2 cellular contexts compared by ENCODE assay signal in the genomic region with DNA sequence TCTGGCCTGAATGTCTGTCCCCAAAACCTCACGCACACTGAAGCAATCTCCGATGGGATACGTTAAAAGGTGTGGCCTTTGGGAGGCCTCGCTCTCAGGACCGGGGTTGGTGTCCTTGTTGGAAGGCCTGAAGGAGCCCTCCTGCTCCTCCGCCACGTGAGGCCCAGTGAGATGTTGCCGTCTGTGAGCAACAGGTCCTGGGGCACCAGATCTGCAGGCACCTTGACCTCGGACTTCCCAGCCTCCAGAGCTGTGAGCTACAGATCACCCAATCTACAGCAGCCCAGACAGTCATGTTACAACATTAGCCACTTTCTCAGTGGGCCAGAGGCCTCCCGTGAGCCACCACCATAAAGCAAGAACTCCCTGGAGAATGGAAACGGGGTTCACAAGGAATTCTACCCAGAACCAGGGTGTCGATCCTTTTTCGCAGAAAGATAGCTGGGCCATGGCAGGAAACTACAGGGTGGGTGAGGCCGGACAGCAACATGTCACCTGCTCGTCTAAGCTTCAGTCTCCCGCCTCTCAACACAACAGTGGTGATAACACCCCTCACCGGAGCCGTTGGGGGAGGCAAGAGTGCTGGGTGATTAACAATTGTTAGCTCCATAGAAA.
TF ChIP-seq lines count a peak whose summit lies in the region.

No MANE protein-coding gene starts in this region.

TF ChIP-seq in GM23338, 12 proteins besides CTCF, POLR2A, EP300 and RAD21 (continued from another document):
- TF ChIP-seq, protein P1, sequence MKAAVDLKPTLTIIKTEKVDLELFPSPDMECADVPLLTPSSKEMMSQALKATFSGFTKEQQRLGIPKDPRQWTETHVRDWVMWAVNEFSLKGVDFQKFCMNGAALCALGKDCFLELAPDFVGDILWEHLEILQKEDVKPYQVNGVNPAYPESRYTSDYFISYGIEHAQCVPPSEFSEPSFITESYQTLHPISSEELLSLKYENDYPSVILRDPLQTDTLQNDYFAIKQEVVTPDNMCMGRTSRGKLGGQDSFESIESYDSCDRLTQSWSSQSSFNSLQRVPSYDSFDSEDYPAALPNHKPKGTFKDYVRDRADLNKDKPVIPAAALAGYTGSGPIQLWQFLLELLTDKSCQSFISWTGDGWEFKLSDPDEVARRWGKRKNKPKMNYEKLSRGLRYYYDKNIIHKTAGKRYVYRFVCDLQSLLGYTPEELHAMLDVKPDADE (IDR thresholded peaks at IDR 0.05): no peak
- TF ChIP-seq, protein P2, sequence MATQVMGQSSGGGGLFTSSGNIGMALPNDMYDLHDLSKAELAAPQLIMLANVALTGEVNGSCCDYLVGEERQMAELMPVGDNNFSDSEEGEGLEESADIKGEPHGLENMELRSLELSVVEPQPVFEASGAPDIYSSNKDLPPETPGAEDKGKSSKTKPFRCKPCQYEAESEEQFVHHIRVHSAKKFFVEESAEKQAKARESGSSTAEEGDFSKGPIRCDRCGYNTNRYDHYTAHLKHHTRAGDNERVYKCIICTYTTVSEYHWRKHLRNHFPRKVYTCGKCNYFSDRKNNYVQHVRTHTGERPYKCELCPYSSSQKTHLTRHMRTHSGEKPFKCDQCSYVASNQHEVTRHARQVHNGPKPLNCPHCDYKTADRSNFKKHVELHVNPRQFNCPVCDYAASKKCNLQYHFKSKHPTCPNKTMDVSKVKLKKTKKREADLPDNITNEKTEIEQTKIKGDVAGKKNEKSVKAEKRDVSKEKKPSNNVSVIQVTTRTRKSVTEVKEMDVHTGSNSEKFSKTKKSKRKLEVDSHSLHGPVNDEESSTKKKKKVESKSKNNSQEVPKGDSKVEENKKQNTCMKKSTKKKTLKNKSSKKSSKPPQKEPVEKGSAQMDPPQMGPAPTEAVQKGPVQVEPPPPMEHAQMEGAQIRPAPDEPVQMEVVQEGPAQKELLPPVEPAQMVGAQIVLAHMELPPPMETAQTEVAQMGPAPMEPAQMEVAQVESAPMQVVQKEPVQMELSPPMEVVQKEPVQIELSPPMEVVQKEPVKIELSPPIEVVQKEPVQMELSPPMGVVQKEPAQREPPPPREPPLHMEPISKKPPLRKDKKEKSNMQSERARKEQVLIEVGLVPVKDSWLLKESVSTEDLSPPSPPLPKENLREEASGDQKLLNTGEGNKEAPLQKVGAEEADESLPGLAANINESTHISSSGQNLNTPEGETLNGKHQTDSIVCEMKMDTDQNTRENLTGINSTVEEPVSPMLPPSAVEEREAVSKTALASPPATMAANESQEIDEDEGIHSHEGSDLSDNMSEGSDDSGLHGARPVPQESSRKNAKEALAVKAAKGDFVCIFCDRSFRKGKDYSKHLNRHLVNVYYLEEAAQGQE (IDR thresholded peaks at IDR 0.05; ENCODE audit: unreplicated experiment): no peak
- no peak for TF ChIP-seq EZH2 (IDR thresholded peaks at IDR 0.05; ENCODE audit: low read depth, unreplicated experiment)

TF ChIP-seq in WTC11, 78 proteins besides CTCF, POLR2A, EP300 and RAD21 (continued from another document):
- TF ChIP-seq ZNF317 (CRISPR knock-in tag; IDR thresholded peaks at IDR 0.05; ENCODE audit: borderline replicate concordance, low read depth) (no peak), TEAD1 (CRISPR knock-in tag; IDR thresholded peaks at IDR 0.05) (no peak), IRF2 (CRISPR knock-in tag; IDR thresholded peaks at IDR 0.05; ENCODE audit: borderline replicate concordance, low read depth) (no peak), ZNF121 (CRISPR knock-in tag; IDR thresholded peaks at IDR 0.05) (no peak), ZNF423 (CRISPR knock-in tag; IDR thresholded peaks at IDR 0.05) (no peak), EMX1 (CRISPR knock-in tag; IDR thresholded peaks at IDR 0.05) (no peak)
- TF ChIP-seq, protein P3, sequence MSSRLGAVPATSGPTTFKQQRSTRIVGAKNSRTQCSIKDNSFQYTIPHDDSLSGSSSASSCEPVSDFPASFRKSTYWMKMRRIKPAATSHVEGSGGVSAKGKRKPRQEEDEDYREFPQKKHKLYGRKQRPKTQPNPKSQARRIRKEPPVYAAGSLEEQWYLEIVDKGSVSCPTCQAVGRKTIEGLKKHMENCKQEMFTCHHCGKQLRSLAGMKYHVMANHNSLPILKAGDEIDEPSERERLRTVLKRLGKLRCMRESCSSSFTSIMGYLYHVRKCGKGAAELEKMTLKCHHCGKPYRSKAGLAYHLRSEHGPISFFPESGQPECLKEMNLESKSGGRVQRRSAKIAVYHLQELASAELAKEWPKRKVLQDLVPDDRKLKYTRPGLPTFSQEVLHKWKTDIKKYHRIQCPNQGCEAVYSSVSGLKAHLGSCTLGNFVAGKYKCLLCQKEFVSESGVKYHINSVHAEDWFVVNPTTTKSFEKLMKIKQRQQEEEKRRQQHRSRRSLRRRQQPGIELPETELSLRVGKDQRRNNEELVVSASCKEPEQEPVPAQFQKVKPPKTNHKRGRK (CRISPR knock-in tag; IDR thresholded peaks at IDR 0.05; ENCODE audit: borderline replicate concordance): no peak
- TF ChIP-seq, protein P4, sequence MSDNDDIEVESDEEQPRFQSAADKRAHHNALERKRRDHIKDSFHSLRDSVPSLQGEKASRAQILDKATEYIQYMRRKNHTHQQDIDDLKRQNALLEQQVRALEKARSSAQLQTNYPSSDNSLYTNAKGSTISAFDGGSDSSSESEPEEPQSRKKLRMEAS (CRISPR knock-in tag; IDR thresholded peaks at IDR 0.05): no peak
